Comparison of ENCODE assay signal across 8 cellular contexts in genomic region chr5:142888469-142889085, GRCh38.
DNase-seq lines count a peak whose midpoint lies in the region; ATAC-seq lines count a peak whose summit lies in the region.

No MANE protein-coding gene starts in this region.

- POLR2A ChIA-PET in activated CD8-positive, alpha-beta T cell treated with anti-CD3 and anti-CD28 coated beads, Interleukin-2, amount 10 ng/mL, durations not matched to agents 7 days and 5 days (lab: Charles Lee): interaction anchor here (0.7 kb wide), 1 partner anchor 169 kb away, joined by 3 read pairs; no protein-coding TSS in a partner anchor

- no peaks in the 10 kb centered on the region for H3K27me3 Mint-ChIP-seq in activated CD8-positive, alpha-beta T cell treated with anti-CD3 and anti-CD28 coated beads, Interleukin-2, amount 10 ng/mL, durations not matched to agents 7 days and 5 days (ENCODE audit: low read depth)

- intact Hi-C loops in left cardiac atrium (cut with DNase I) (loop anchor here in 1 of 2 donors (2.0 kb wide), 1 partner anchor 172 kb away; no protein-coding TSS in a partner anchor), sciatic nerve (cut with DNase I) (no loop called here)

- peaks cover 11% of the 10 kb centered on the region for H3K4me1 Mint-ChIP-seq in activated CD8-positive, alpha-beta T cell treated with anti-CD3 and anti-CD28 coated beads, Interleukin-2, amount 10 ng/mL, durations not matched to agents 7 days and 5 days (ENCODE audit: low read depth)

- no peak for ATAC-seq in activated CD8-positive, alpha-beta T cell treated with anti-CD3 and anti-CD28 coated beads, Interleukin-2, amount 10 ng/mL, durations not matched to agents 7 days and 5 days
- ATAC-seq in left cardiac atrium: peak; percentile 61 to 65
- ATAC-seq in sciatic nerve: peak; percentile 84
- ATAC-seq in HG03457 (IDR thresholded peaks at IDR 0.05; ENCODE audit: unreplicated experiment): no peak

- H3K9me3 Mint-ChIP-seq in activated CD8-positive, alpha-beta T cell treated with anti-CD3 and anti-CD28 coated beads, Interleukin-2, amount 10 ng/mL, durations not matched to agents 7 days and 5 days (ENCODE audit: insufficient read depth): no peaks in the 10 kb centered on the region

- no peak overlapping the region for H3K27ac Mint-ChIP-seq in activated CD8-positive, alpha-beta T cell treated with anti-CD3 and anti-CD28 coated beads, Interleukin-2, amount 10 ng/mL, durations not matched to agents 7 days and 5 days

- H3K4me3 Mint-ChIP-seq in activated CD8-positive, alpha-beta T cell treated with anti-CD3 and anti-CD28 coated beads, Interleukin-2, amount 10 ng/mL, durations not matched to agents 7 days and 5 days: no peak overlapping the region

- CTCF ChIA-PET in activated CD8-positive, alpha-beta T cell treated with anti-CD3 and anti-CD28 coated beads, Interleukin-2, amount 10 ng/mL, durations not matched to agents 7 days and 5 days (lab: Charles Lee): interaction anchor here (0.6 to 21.9 kb wide), 83 partner anchors 10 to 1303 kb away, joined by 3 to 468 read pairs (median 4); partner anchors contain the start of genes ARHGAP26 and FGF1

- no peaks in the 10 kb centered on the region for H3K36me3 Mint-ChIP-seq in activated CD8-positive, alpha-beta T cell treated with anti-CD3 and anti-CD28 coated beads, Interleukin-2, amount 10 ng/mL, durations not matched to agents 7 days and 5 days (ENCODE audit: low read depth)

- DNase-seq in 8988T (peak; percentile 35), GM03348 (ENCODE audit: low spot score) (peak; percentile 79), NCI-H146 (lab: John Stamatoyannopoulos, UW) (peak; percentile 35), left cardiac atrium (no peak), sciatic nerve (ENCODE audit: low spot score) (no peak)
- DNase-seq in activated CD8-positive, alpha-beta T cell treated with anti-CD3 and anti-CD28 coated beads, Interleukin-2, amount 10 ng/mL, durations not matched to agents 7 days and 5 days: peak; percentile 24
- DNase-seq in stimulated activated CD4-positive, alpha-beta T cell treated with anti-CD3 and anti-CD28 coated beads, Interleukin-4, amount 100 ng/mL, for 4 hours: no peak

Comparison
In these comparisons a context has a peak if more than half of its experiments do, and no peak if none do; other contexts are left out.
1. DNase-seq: peak in 8988T (single experiment), GM03348 (single experiment), NCI-H146 (single experiment) and activated CD8-positive, alpha-beta T cell treated with anti-CD3 and anti-CD28 coated beads, Interleukin-2, amount 10 ng/mL, durations not matched to agents 7 days and 5 days (single experiment); none in left cardiac atrium (single experiment), sciatic nerve (single experiment) and stimulated activated CD4-positive, alpha-beta T cell treated with anti-CD3 and anti-CD28 coated beads, Interleukin-4, amount 100 ng/mL, for 4 hours (0 of 2).
2. ATAC-seq: peak in left cardiac atrium (2 of 2) and sciatic nerve (single experiment); none in activated CD8-positive, alpha-beta T cell treated with anti-CD3 and anti-CD28 coated beads, Interleukin-2, amount 10 ng/mL, durations not matched to agents 7 days and 5 days (single experiment) and HG03457 (single experiment).